ENCODE assay signal across 10 cellular contexts in genomic region chr18:2980607-2980923, GRCh38. TPM values are rescaled to one million over a fixed set of nuclear protein-coding genes. Genes with fewer than 3 reads are reported as not detected.
DNase-seq lines count a peak whose midpoint lies in the region; ATAC-seq, FAIRE-seq and TF ChIP-seq lines count a peak whose summit lies in the region.
"Had no signal": no experiment of that assay in that cellular context is flagged by ENCODE, and none has a peak within 500 bp of the region (broad histone marks: within the 10 kb centered on the region; RNA-seq: fewer than 3 reads in every experiment).

No MANE protein-coding gene starts in this region.

- H3K27ac ChIP-seq in BLaER1 treated with 17β-estradiol and CSF1 and Interleukin-3, amounts not matched to agents 10 nM and 100 nM: peak overlapping the region; percentile 13 to 89 (median 69); a peak in 19 of 22 replicates
- H3K27ac ChIP-seq in parathyroid adenoma (peak overlapping the region; percentile 18), pancreas (peak overlapping the region in 2 of 4 donors; percentile 61 to 73)

- DNase-seq in NCI-H748 treated with DMSO at 0.1 percent for 48 hours (lab: John Stamatoyannopoulos, UW) (no peak), SKM-1 treated with dmso at 0.1 percent for 144 hours (lab: John Stamatoyannopoulos, UW; ENCODE audit: unreplicated experiment) (no peak), DMS 273 (lab: John Stamatoyannopoulos, UW; ENCODE audit: unreplicated experiment) (no peak), pancreas (no peak)
- DNase-seq: DND-41 had no signal

- 95 to 98% methylated on average over 3 of the region's 3 CpGs for WGBS in pancreas, 2 donors

- no peaks in the 10 kb centered on the region for H3K9me3 ChIP-seq in BLaER1 treated with 17β-estradiol and CSF1 and Interleukin-3, amounts not matched to agents 10 nM and 100 nM (replicated peaks in 1 of 11)
- H3K9me3 ChIP-seq in Loucy (ENCODE audit: insufficient read depth, low read depth, low read length) (no peaks in the 10 kb centered on the region), parathyroid adenoma (ENCODE audit: control insufficient read depth, low read length) (no peaks in the 10 kb centered on the region), pancreas (no peaks in the 10 kb centered on the region)

- no peaks in the 10 kb centered on the region for H3K9me2 ChIP-seq in Loucy (replicated peaks; ENCODE audit: low read depth, low read length)

- no peak overlapping the region for H2AFZ ChIP-seq in Loucy (ENCODE audit: low read length)
- H2AFZ ChIP-seq in parathyroid adenoma: no peak overlapping the region

- no peaks in the 10 kb centered on the region for H3K36me3 Mint-ChIP-seq in dendritic cell treated with granulocyte-macrophage colony-stimulating factor and Interleukin-4, amounts not matched to agents 40 ng/mL and 50 ng/mL, for 4 days (ENCODE audit: low read depth)

- peaks cover 0 to 36% (median 8%) of the 10 kb centered on the region in 11 experiments; a peak in 9 of 22 replicates for H3K36me3 ChIP-seq in BLaER1 treated with 17β-estradiol and CSF1 and Interleukin-3, amounts not matched to agents 10 nM and 100 nM
- H3K36me3 ChIP-seq in Loucy (ENCODE audit: insufficient read depth, low read length): no peaks in the 10 kb centered on the region
- no peaks in the 10 kb centered on the region for H3K36me3 ChIP-seq in parathyroid adenoma (ENCODE audit: control insufficient read depth, insufficient read depth, low read length)
- H3K36me3 ChIP-seq in pancreas: no peaks in the 10 kb centered on the region

- peaks cover 0 to 37% (median 0%) of the 10 kb centered on the region in 11 experiments; a peak in 8 of 22 replicates for H4K20me1 ChIP-seq in BLaER1 treated with 17β-estradiol and CSF1 and Interleukin-3, amounts not matched to agents 10 nM and 100 nM
- H4K20me1 ChIP-seq in Loucy (ENCODE audit: insufficient read depth, low read length, poor library complexity, severe bottlenecking): peaks cover 10% of the 10 kb centered on the region

- intact Hi-C loops in dendritic cell treated with granulocyte-macrophage colony-stimulating factor and Interleukin-4, amounts not matched to agents 40 ng/mL and 50 ng/mL, for 4 days (cut with micrococcal nuclease): loop anchor here (1.0 to 10.0 kb wide), 3 partner anchors 8 to 264 kb away; partner anchors contain the start of gene MYL12A
- intact Hi-C loops in pancreas (cut with DNase I): no loop called here

- H3F3A ChIP-seq in Loucy (ENCODE audit: low read depth): no peaks in the 10 kb centered on the region

- H3K4me1 ChIP-seq in BLaER1 treated with 17β-estradiol and CSF1 and Interleukin-3, amounts not matched to agents 10 nM and 100 nM: peaks cover 67 to 100% (median 89%) of the 10 kb centered on the region in 10 experiments
- peaks cover 89% of the 10 kb centered on the region for H3K4me1 ChIP-seq in Loucy (ENCODE audit: insufficient read depth, low read length, poor library complexity, severe bottlenecking)
- H3K4me1 ChIP-seq in parathyroid adenoma: peaks cover 25% of the 10 kb centered on the region
- H3K4me1 ChIP-seq in pancreas: peaks cover 55 to 97% (median 89%) of the 10 kb centered on the region in 3 donors

- H3K79me2 ChIP-seq in Loucy (ENCODE audit: insufficient read depth, low read length) (peaks cover 98% of the 10 kb centered on the region), parathyroid adenoma (peaks cover 30% of the 10 kb centered on the region)

- no peaks in the 10 kb centered on the region for H3K27me3 Mint-ChIP-seq in dendritic cell treated with granulocyte-macrophage colony-stimulating factor and Interleukin-4, amounts not matched to agents 40 ng/mL and 50 ng/mL, for 4 days

- H3K4me1 Mint-ChIP-seq in dendritic cell treated with granulocyte-macrophage colony-stimulating factor and Interleukin-4, amounts not matched to agents 40 ng/mL and 50 ng/mL, for 4 days (ENCODE audit: low read depth): peaks cover 69% of the 10 kb centered on the region

- no peak for FAIRE-seq in pancreas (lab: Jason Lieb, UNC)

- no peaks in the 10 kb centered on the region for H3K27me3 ChIP-seq in BLaER1 treated with 17β-estradiol and CSF1 and Interleukin-3, amounts not matched to agents 10 nM and 100 nM
- H3K27me3 ChIP-seq in Loucy (ENCODE audit: insufficient read depth, low read length, poor library complexity, severe bottlenecking): no peaks in the 10 kb centered on the region
- no peaks in the 10 kb centered on the region for H3K27me3 ChIP-seq in parathyroid adenoma (ENCODE audit: control insufficient read depth, insufficient read depth, low read length)
- H3K27me3 ChIP-seq in pancreas: no peaks in the 10 kb centered on the region

- ATAC-seq in pancreas: no peak

- H3K4me3 Mint-ChIP-seq in dendritic cell treated with granulocyte-macrophage colony-stimulating factor and Interleukin-4, amounts not matched to agents 40 ng/mL and 50 ng/mL, for 4 days: peak overlapping the region; percentile 30

- TF ChIP-seq CTCF in Loucy (conservative IDR thresholded peaks at IDR 0.05; ENCODE audit: low read length): no peak
- no peak for TF ChIP-seq CTCF in parathyroid adenoma (IDR thresholded peaks at IDR 0.05)
- no peak for TF ChIP-seq CTCF in pancreas (IDR thresholded peaks at IDR 0.05)

- H3K4me2 ChIP-seq in BLaER1 treated with 17β-estradiol and CSF1 and Interleukin-3, amounts not matched to agents 10 nM and 100 nM: peak overlapping the region; percentile 59 to 97 (median 78)
- peak overlapping the region; percentile 70 for H3K4me2 ChIP-seq in Loucy (ENCODE audit: low read depth, low read length, poor library complexity, severe bottlenecking)
- no peak overlapping the region for H3K4me2 ChIP-seq in parathyroid adenoma (ENCODE audit: low read length)

- H3K27ac Mint-ChIP-seq in dendritic cell treated with granulocyte-macrophage colony-stimulating factor and Interleukin-4, amounts not matched to agents 40 ng/mL and 50 ng/mL, for 4 days: peak overlapping the region; percentile 81

- H3K9me3 Mint-ChIP-seq in dendritic cell treated with granulocyte-macrophage colony-stimulating factor and Interleukin-4, amounts not matched to agents 40 ng/mL and 50 ng/mL, for 4 days: no peaks in the 10 kb centered on the region

- H3K9ac ChIP-seq in BLaER1 treated with 17β-estradiol and CSF1 and Interleukin-3, amounts not matched to agents 10 nM and 100 nM: peak overlapping the region in 8 of 11 experiments; percentile 34 to 74 (median 60); a peak in 14 of 22 replicates
- H3K9ac ChIP-seq in Loucy (ENCODE audit: low read depth, low read length, poor library complexity, severe bottlenecking) (peak overlapping the region; percentile 49), parathyroid adenoma (no peak overlapping the region)

- H3K4me3 ChIP-seq in BLaER1 treated with 17β-estradiol and CSF1 and Interleukin-3, amounts not matched to agents 10 nM and 100 nM: peak overlapping the region in 5 of 10 experiments; percentile 14 to 46 (median 15); a peak in 7 of 20 replicates
- H3K4me3 ChIP-seq in Loucy (ENCODE audit: low read length, poor library complexity, severe bottlenecking) (peak overlapping the region; percentile 51), parathyroid adenoma (ENCODE audit: low read depth, low read length) (no peak overlapping the region), pancreas (peak overlapping the region in 1 of 4 donors; percentile 16)
- H3K4me3 ChIP-seq: smooth muscle cell had no signal

RNA-seq across cellular contexts. Expression of gene LPIN2, which starts 32.4 kb away (rescaled TPM):
- total RNA-seq in pancreas: 10 to 100 TPM in 5 of 6 donors, 1 to 10 TPM in 1; 9.9 to 23.0 (median 13.7) TPM
- polyA plus RNA-seq in pancreas: 1 to 10 TPM; 5.1 to 8.2 TPM
